In the genomic region with DNA sequence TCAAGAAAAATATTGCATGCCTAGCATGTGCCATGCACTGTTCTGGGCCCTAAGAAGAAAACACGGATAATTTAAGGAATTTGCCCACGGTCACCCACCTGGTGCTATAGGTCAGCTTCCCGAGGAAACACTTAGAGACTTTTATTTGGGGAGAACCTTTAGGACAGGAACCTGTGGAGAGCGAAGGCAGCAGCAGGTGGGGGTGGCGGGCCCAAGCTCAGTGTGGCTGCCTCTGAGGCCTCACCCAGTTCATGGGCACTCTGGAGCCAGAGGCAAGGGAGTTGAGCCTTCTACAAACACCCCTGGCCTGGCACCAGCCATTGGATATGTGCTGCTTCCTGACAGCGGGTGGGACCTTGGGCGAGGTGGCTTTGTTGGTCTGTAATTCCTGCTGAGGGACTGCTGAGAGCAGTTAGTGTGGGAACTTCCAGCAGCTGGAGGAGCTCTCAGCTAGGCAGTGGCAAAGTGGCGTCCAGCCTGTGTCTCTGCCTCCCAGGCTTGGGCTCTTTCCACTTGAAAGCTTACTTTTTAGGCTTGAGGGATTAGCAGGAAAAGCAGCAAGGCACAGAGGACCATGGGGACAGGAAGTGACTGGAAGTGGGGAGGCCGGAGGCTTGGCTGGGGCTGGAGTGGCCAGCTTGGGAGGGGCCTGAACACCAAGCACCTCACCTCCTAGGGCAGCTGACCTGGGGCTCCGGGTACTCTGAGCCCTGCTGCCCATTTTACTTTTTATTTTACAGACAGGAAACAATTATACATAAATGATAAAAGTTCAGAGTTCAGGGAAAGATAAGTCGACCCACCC, we compare ENCODE assay signal across 11 cellular contexts. TPM values are rescaled to one million over a fixed set of nuclear protein-coding genes. Genes with fewer than 3 reads are reported as not detected.
DNase-seq lines count a peak whose midpoint lies in the region; ATAC-seq and TF ChIP-seq lines count a peak whose summit lies in the region.
"Had no signal": no experiment of that assay in that cellular context is flagged by ENCODE, and none has a peak within 500 bp of the region (broad histone marks: within the 10 kb centered on the region; RNA-seq: fewer than 3 reads in every experiment).

No MANE protein-coding gene starts in this region.

- no peaks in the 10 kb centered on the region for H3K27me3 Mint-ChIP-seq in CD4-positive, CD25-positive, alpha-beta regulatory T cell

- H3K9me3 ChIP-seq in CD4-positive, CD25-positive, alpha-beta regulatory T cell (ENCODE audit: control insufficient read depth in 2 of 2, low read length in 2 of 2), result no peaks in the 10 kb centered on the region
- H3K9me3 ChIP-seq in parathyroid adenoma (ENCODE audit: control insufficient read depth, low read length), result no peaks in the 10 kb centered on the region

- DNase-seq in CD4-positive, CD25-positive, alpha-beta regulatory T cell, result no peak
- no peak for DNase-seq in RWPE1 (ENCODE audit: low spot score)
- peak; percentile 37 for DNase-seq in fibroblast of peridontal ligament (ENCODE audit: extremely low read depth)
- no peak for DNase-seq in OCI-M2 (lab: John Stamatoyannopoulos, UW; ENCODE audit: unreplicated experiment)
- no peak for DNase-seq in stimulated activated CD4-positive, alpha-beta T cell treated with anti-CD3 and anti-CD28 coated beads, Interleukin-4, amount 100 ng/mL, for 4 hours
- DNase-seq: activated gamma-delta T cell treated with Interleukin-2 at 50 U/mL for 16 hours, NCI-H1417 treated with DMSO at 0.1 percent for 48 hours, T-helper 2 cell had no signal

- TF ChIP-seq CTCF in RWPE1 (conservative IDR thresholded peaks at IDR 0.05; ENCODE audit: low read depth) (no peak), parathyroid adenoma (IDR thresholded peaks at IDR 0.05) (no peak)

- peaks cover 41% of the 10 kb centered on the region for H3K36me3 Mint-ChIP-seq in CD4-positive, CD25-positive, alpha-beta regulatory T cell

- peak overlapping the region in 2 of 3 donors; percentile 9 to 71 for H3K27ac Mint-ChIP-seq in CD4-positive, CD25-positive, alpha-beta regulatory T cell

- H3K9me3 Mint-ChIP-seq in CD4-positive, CD25-positive, alpha-beta regulatory T cell, result peaks cover 0 to 2% (median 0%) of the 10 kb centered on the region in 7 donors

- CTCF ChIA-PET in RWPE1 (lab: Yijun Ruan, JAX), result interaction anchor here (0.6 to 0.9 kb wide), 2 partner anchors 35 to 350 kb away, joined by 3 to 4 read pairs; no protein-coding TSS in a partner anchor

- H3K4me1 ChIP-seq in CD4-positive, CD25-positive, alpha-beta regulatory T cell (ENCODE audit: control insufficient read depth, insufficient read depth, low read length, poor library complexity, severe bottlenecking), result no peaks in the 10 kb centered on the region
- peaks cover 17% of the 10 kb centered on the region for H3K4me1 ChIP-seq in parathyroid adenoma

- H3K9ac ChIP-seq in parathyroid adenoma, result no peak overlapping the region

- POLR2A ChIA-PET in RWPE1 (lab: Yijun Ruan, JAX; ENCODE audit: low non-redundant PET), result no interaction called here

- H3K79me2 ChIP-seq in parathyroid adenoma, result no peaks in the 10 kb centered on the region

- H2AFZ ChIP-seq in parathyroid adenoma, result no peak overlapping the region

- peaks cover 0 to 9% (median 3%) of the 10 kb centered on the region in 4 donors for H3K4me1 Mint-ChIP-seq in CD4-positive, CD25-positive, alpha-beta regulatory T cell

- ATAC-seq in CD4-positive, CD25-positive, alpha-beta regulatory T cell (ENCODE audit: low read depth in 2 of 2), result no peak
- no peak for ATAC-seq in GM19328 (IDR thresholded peaks at IDR 0.05; ENCODE audit: unreplicated experiment)
- no peak for ATAC-seq in HG02588 (IDR thresholded peaks at IDR 0.05; ENCODE audit: unreplicated experiment)

- H3K27me3 ChIP-seq in CD4-positive, CD25-positive, alpha-beta regulatory T cell (ENCODE audit: control insufficient read depth, insufficient read depth, low read length), result no peaks in the 10 kb centered on the region
- H3K27me3 ChIP-seq in parathyroid adenoma (ENCODE audit: control insufficient read depth, insufficient read depth, low read length), result no peaks in the 10 kb centered on the region

- H3K36me3 ChIP-seq in CD4-positive, CD25-positive, alpha-beta regulatory T cell (ENCODE audit: control insufficient read depth, insufficient read depth, low read length), result peaks cover 72% of the 10 kb centered on the region
- H3K36me3 ChIP-seq in parathyroid adenoma (ENCODE audit: control insufficient read depth, insufficient read depth, low read length), result no peaks in the 10 kb centered on the region

- no peak overlapping the region for H3K4me3 ChIP-seq in CD4-positive, CD25-positive, alpha-beta regulatory T cell (ENCODE audit: low read depth, low read length)
- H3K4me3 ChIP-seq in parathyroid adenoma (ENCODE audit: low read depth, low read length), result no peak overlapping the region

- H3K4me3 Mint-ChIP-seq in CD4-positive, CD25-positive, alpha-beta regulatory T cell, result no peak overlapping the region

- no peak overlapping the region for H3K27ac ChIP-seq in CD4-positive, CD25-positive, alpha-beta regulatory T cell (ENCODE audit: insufficient read depth, low read length, poor library complexity, severe bottlenecking)
- H3K27ac ChIP-seq in RWPE1 (peak overlapping the region; percentile 59), parathyroid adenoma (peak overlapping the region; percentile 76)

- no peak overlapping the region for H3K4me2 ChIP-seq in parathyroid adenoma (ENCODE audit: low read length)

RNA-seq across cellular contexts. Expression of a gene that starts 19.1 kb away (rescaled TPM):
- 34.5 TPM for total RNA-seq in CD4-positive, CD25-positive, alpha-beta regulatory T cell
- 10 to 100 TPM; 62.0 to 66.7 (median 65.3) TPM for polyA plus RNA-seq in CD4-positive, CD25-positive, alpha-beta regulatory T cell

RNA-seq across cellular contexts. Expression of a gene that starts 19.3 kb away (rescaled TPM):
- 3.7 TPM for total RNA-seq in CD4-positive, CD25-positive, alpha-beta regulatory T cell
- 1 to 10 TPM; 1.1 to 4.8 (median 3.1) TPM for polyA plus RNA-seq in CD4-positive, CD25-positive, alpha-beta regulatory T cell
